In genomic region chr16:85568519-85568918, GRCh38 we compare ENCODE assay signal across 13 cellular contexts. TPM values are rescaled to one million over a fixed set of nuclear protein-coding genes. Genes with fewer than 3 reads are reported as not detected.
DNase-seq lines count a peak whose midpoint lies in the region.
"Had no signal": no experiment of that assay in that cellular context is flagged by ENCODE, and none has a peak within 500 bp of the region (broad histone marks: within the 10 kb centered on the region; RNA-seq: fewer than 3 reads in every experiment).

No MANE protein-coding gene starts in this region.

- no peaks in the 10 kb centered on the region for H3K36me3 ChIP-seq in iPS-20b (ENCODE audit: insufficient read depth, low read depth, low read length)

- no peaks in the 10 kb centered on the region; the same call in 1 of the 2 replicates for H3K27me3 ChIP-seq in iPS-20b (ENCODE audit: insufficient read depth, low read length)

- peak overlapping the region; percentile 11; the same call in 1 of the 2 replicates for H3K9ac ChIP-seq in iPS-20b (ENCODE audit: low read depth, low read length)

- H3K27ac ChIP-seq in iPS-20b (ENCODE audit: low read length): no peak overlapping the region

- peaks cover 34% of the 10 kb centered on the region for H3K4me1 ChIP-seq in iPS-20b (ENCODE audit: insufficient read depth, low read length)

- no peaks in the 10 kb centered on the region for H3K9me3 ChIP-seq in iPS-20b (ENCODE audit: insufficient read depth, low read depth, low read length)

- DNase-seq in CD1c-positive myeloid dendritic cell (ENCODE audit: extremely low spot score) (peak; percentile 42), NOMO-1 treated with dmso at 0.1 percent for 144 hours (lab: John Stamatoyannopoulos, UW; ENCODE audit: unreplicated experiment) (peak; percentile 70), renal cortical epithelial cell (ENCODE audit: low read depth) (peak; percentile 95), NCI-H345 (lab: John Stamatoyannopoulos, UW) (no peak), AML-193 (lab: John Stamatoyannopoulos, UW) (no peak)
- no peak for DNase-seq in stimulated activated CD4-positive, alpha-beta T cell treated with anti-CD3 and anti-CD28 coated beads, Interleukin-4, amount 100 ng/mL, for 24 hours
- no peak for DNase-seq in activated effector memory CD4-positive, alpha-beta T cell treated with Interleukin-2 at 50 U/mL for 16 hours
- DNase-seq: activated T-cell treated with anti-CD3 and anti-CD28 coated beads, Interleukin-2, amount 50 U/mL, for 48 hours; CD4-positive, CD25-positive, alpha-beta regulatory T cell; NCI-H446; stimulated activated CD4-positive, alpha-beta T cell treated with anti-CD3 and anti-CD28 coated beads, Interleukin-12 subunit alpha, Interleukin-12 subunit beta, amount 100 ng/mL, for 4 hours; stimulated activated CD8-positive, alpha-beta memory T cell treated with anti-CD3 and anti-CD28 coated beads, Interleukin-4, amount 100 ng/mL, for 48 hours had no signal

- H3K4me3 ChIP-seq in iPS-20b (ENCODE audit: low read length): no peak overlapping the region

RNA-seq across cellular contexts. Expression of gene GSE1, which starts 44.6 kb away (rescaled TPM):
- 9.6 and 44.6 TPM in 2 replicates for total RNA-seq in renal cortical epithelial cell

Comparison
In these comparisons a context has a peak if more than half of its experiments do, and no peak if none do; other contexts are left out.
1. DNase-seq: peak in CD1c-positive myeloid dendritic cell (single experiment), NOMO-1 treated with dmso at 0.1 percent for 144 hours (single experiment) and renal cortical epithelial cell (single experiment); none in stimulated activated CD4-positive, alpha-beta T cell treated with anti-CD3 and anti-CD28 coated beads, Interleukin-4, amount 100 ng/mL, for 24 hours (single experiment), NCI-H345 (single experiment), AML-193 (0 of 2) and activated effector memory CD4-positive, alpha-beta T cell treated with Interleukin-2 at 50 U/mL for 16 hours (single experiment).